In the genomic region with DNA sequence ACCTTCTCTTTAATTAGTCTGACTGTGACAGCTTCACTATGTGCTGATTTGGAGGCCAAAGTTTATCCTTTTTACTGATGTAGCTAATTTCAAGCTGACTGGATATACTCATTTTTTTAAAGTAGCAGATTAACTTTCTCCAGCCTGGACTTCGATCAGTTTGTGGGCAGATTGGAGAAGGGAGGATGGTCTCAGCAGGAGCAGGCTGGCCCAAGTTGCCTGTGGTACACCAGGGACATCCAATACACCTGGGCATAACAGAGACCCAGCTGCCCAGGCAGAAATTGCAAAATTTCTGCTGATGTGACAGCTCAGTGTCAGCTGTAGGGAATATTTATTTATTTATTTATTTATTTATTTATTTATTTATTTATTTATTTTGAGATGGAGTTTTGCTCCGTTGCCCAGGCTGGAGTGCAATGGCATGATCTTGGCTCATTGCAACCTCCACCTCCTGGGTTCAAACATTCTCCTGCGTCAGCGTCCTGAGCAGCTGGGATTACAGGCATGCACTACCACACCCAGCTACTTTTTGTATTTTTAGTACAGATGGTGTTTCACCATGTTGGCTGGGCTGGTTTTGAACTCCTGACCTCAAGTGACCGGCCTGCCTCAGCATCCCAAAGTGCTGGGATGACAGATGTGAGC, we compare ENCODE assay signal across 1 cellular context.
TF ChIP-seq lines count a peak whose summit lies in the region.

No MANE protein-coding gene starts in this region.

TF ChIP-seq in HEK293, 187 proteins besides CTCF, POLR2A, EP300 and RAD21 (continued from another document):
- TF ChIP-seq ZNF19 (tag by site-specific recombination; IDR thresholded peaks at IDR 0.05; ENCODE audit: low read depth), result 0 out of 2 replicates have a peak, but pooled peaks have one; percentile 41
